In the genomic region with DNA sequence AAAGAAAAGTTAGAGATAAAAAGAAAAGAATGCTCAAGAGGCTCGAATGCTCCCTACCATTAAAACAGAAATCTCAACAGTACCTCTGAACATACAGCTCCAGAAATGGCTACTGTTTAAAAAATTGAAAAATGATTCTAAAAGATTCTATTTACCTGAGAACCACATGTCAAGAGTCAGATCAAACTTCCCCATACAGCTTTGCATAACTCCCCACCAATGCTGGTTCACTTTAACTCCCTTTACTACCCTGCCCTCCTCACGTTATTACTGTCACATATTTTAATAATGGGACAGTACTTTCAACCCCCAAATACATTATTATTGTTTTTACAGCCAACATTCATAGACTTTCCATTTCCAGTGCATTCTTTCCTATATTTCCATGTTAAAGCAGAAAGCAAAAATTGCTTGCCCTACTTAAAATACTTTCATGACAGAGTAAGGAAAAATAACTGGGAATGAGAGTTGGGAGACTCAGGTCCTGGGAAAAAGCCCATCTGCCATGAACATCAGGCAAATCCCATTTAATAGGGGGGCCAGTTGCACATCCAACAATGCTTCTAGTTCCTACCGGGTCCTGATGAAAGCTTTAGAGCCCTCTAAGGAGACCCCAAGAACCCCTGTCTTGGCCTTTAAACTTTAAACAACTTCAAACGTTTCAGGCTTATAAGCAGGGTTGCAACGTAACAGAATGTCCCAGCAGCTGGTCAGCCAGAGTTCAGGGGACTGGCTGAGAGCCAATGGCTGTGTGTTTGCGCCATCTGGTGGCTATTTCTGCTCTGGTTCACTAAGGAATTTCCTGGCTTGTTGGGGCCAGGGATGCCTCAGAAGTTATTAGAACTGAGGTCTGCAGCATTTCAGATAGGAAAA, we compare ENCODE assay signal across 8 cellular contexts.
DNase-seq lines count a peak whose midpoint lies in the region; ATAC-seq, FAIRE-seq and TF ChIP-seq lines count a peak whose summit lies in the region.

No MANE protein-coding gene starts in this region.

- ATAC-seq in GM18873 (IDR thresholded peaks at IDR 0.05; ENCODE audit: low FRiP score, unreplicated experiment) (peak; percentile 59), pancreas (peak; percentile 79 to 89 (median 86))
- no peak for ATAC-seq in activated naive CD8-positive, alpha-beta T cell treated with anti-CD3 and anti-CD28 coated beads, Interleukin-2, amount 10 ng/mL, durations not matched to agents 7 days and 5 days (ENCODE audit: low read depth)

- H3K9me2 ChIP-seq in Loucy (replicated peaks; ENCODE audit: low read depth, low read length) = no peaks in the 10 kb centered on the region

- peaks cover 52% of the 10 kb centered on the region for H3K36me3 ChIP-seq in Loucy (ENCODE audit: insufficient read depth, low read length)
- H3K36me3 ChIP-seq in pancreas = no peaks in the 10 kb centered on the region

- no peak overlapping the region for H2AFZ ChIP-seq in Loucy (ENCODE audit: low read length)

- peak; percentile 92 for TF ChIP-seq CTCF in Loucy (conservative IDR thresholded peaks at IDR 0.05; ENCODE audit: low read length)
- TF ChIP-seq CTCF in pancreas (IDR thresholded peaks at IDR 0.05) = peak; percentile 79 to 84 (median 82)

- no peak overlapping the region for H3K4me3 ChIP-seq in Loucy (ENCODE audit: low read length, poor library complexity, severe bottlenecking)
- no peak overlapping the region for H3K4me3 ChIP-seq in pancreas

- no peak overlapping the region for H3K27ac Mint-ChIP-seq in activated naive CD8-positive, alpha-beta T cell treated with anti-CD3 and anti-CD28 coated beads, Interleukin-2, amount 10 ng/mL, durations not matched to agents 7 days and 5 days

- H3K4me3 Mint-ChIP-seq in activated naive CD8-positive, alpha-beta T cell treated with anti-CD3 and anti-CD28 coated beads, Interleukin-2, amount 10 ng/mL, durations not matched to agents 7 days and 5 days = no peak overlapping the region

- H3K9me3 ChIP-seq in Loucy (ENCODE audit: insufficient read depth, low read depth, low read length) = no peaks in the 10 kb centered on the region
- H3K9me3 ChIP-seq in pancreas = no peaks in the 10 kb centered on the region

- FAIRE-seq in pancreas (lab: Jason Lieb, UNC) (peak; percentile 80), urothelium cell line (lab: Jason Lieb, UNC) (no peak)

- POLR2A ChIA-PET in activated naive CD8-positive, alpha-beta T cell treated with anti-CD3 and anti-CD28 coated beads, Interleukin-2, amount 10 ng/mL, durations not matched to agents 7 days and 5 days (lab: Charles Lee) = no interaction called here

- no peaks in the 10 kb centered on the region for H3K9me3 Mint-ChIP-seq in activated naive CD8-positive, alpha-beta T cell treated with anti-CD3 and anti-CD28 coated beads, Interleukin-2, amount 10 ng/mL, durations not matched to agents 7 days and 5 days

- no peak overlapping the region for H3K9ac ChIP-seq in Loucy (ENCODE audit: low read depth, low read length, poor library complexity, severe bottlenecking)

- H3K4me1 Mint-ChIP-seq in activated naive CD8-positive, alpha-beta T cell treated with anti-CD3 and anti-CD28 coated beads, Interleukin-2, amount 10 ng/mL, durations not matched to agents 7 days and 5 days = peaks cover 10% of the 10 kb centered on the region

- H3K4me2 ChIP-seq in Loucy (ENCODE audit: low read depth, low read length, poor library complexity, severe bottlenecking) = no peak overlapping the region

- H4K20me1 ChIP-seq in Loucy (ENCODE audit: insufficient read depth, low read length, poor library complexity, severe bottlenecking) = no peaks in the 10 kb centered on the region

- H3K27me3 Mint-ChIP-seq in activated naive CD8-positive, alpha-beta T cell treated with anti-CD3 and anti-CD28 coated beads, Interleukin-2, amount 10 ng/mL, durations not matched to agents 7 days and 5 days = no peaks in the 10 kb centered on the region

- peaks cover 7% of the 10 kb centered on the region for H3K4me1 ChIP-seq in Loucy (ENCODE audit: insufficient read depth, low read length, poor library complexity, severe bottlenecking)
- peaks cover 0 to 7% (median 5%) of the 10 kb centered on the region in 3 donors for H3K4me1 ChIP-seq in pancreas

- WGBS in pancreas, 2 donors = 12 to 13% methylated on average over 6 of the region's 6 CpGs

- intact Hi-C loops in head of caudate nucleus (cut with DNase I) (loop anchor here (5.0 to 10.0 kb wide), 3 partner anchors 244 to 714 kb away; partner anchors contain the start of gene ELMO1), pancreas (cut with DNase I) (no loop called here)

- H3K36me3 Mint-ChIP-seq in activated naive CD8-positive, alpha-beta T cell treated with anti-CD3 and anti-CD28 coated beads, Interleukin-2, amount 10 ng/mL, durations not matched to agents 7 days and 5 days = peaks cover 12% of the 10 kb centered on the region

- H3K27me3 ChIP-seq in Loucy (ENCODE audit: insufficient read depth, low read length, poor library complexity, severe bottlenecking) = no peaks in the 10 kb centered on the region
- H3K27me3 ChIP-seq in pancreas = no peaks in the 10 kb centered on the region

- peak; percentile 87 for DNase-seq in AG08395 (ENCODE audit: low spot score)
- DNase-seq in SHP77 (lab: John Stamatoyannopoulos, UW) = peak; percentile 76 to 84
- peak; percentile 38 for DNase-seq in activated naive CD8-positive, alpha-beta T cell treated with anti-CD3 and anti-CD28 coated beads, Interleukin-2, amount 10 ng/mL, durations not matched to agents 7 days and 5 days
- peak; percentile 63 to 94 (median 83) for DNase-seq in head of caudate nucleus
- peak; percentile 68 to 88 (median 82) for DNase-seq in pancreas
- DNase-seq in urothelium cell line (ENCODE audit: low spot score) = peak; percentile 85

- H3F3A ChIP-seq in Loucy (ENCODE audit: low read depth) = no peaks in the 10 kb centered on the region

- no peaks in the 10 kb centered on the region for H3K79me2 ChIP-seq in Loucy (ENCODE audit: insufficient read depth, low read length)

- H3K27ac ChIP-seq in pancreas = peak overlapping the region; percentile 34 to 73 (median 62)
